Comparison of ENCODE assay signal across 9 cellular contexts in genomic region chr2:39728941-39729351, GRCh38. TPM values are rescaled to one million over a fixed set of nuclear protein-coding genes. Genes with fewer than 3 reads are reported as not detected.
DNase-seq lines count a peak whose midpoint lies in the region; ATAC-seq and TF ChIP-seq lines count a peak whose summit lies in the region.
"Had no signal": no experiment of that assay in that cellular context is flagged by ENCODE, and none has a peak within 500 bp of the region (broad histone marks: within the 10 kb centered on the region; RNA-seq: fewer than 3 reads in every experiment).

No MANE protein-coding gene starts in this region.

- peaks cover 2% of the 10 kb centered on the region for H3K36me3 Mint-ChIP-seq in Caco-2 (ENCODE audit: insufficient read depth, unreplicated experiment)
- H3K36me3 Mint-ChIP-seq in activated B cell treated with CpG ODN at 0.5 μM for 24 hours (ENCODE audit: low read depth) = peaks cover 11% of the 10 kb centered on the region
- H3K36me3 Mint-ChIP-seq in activated CD8-positive, alpha-beta memory T cell treated with anti-CD3 and anti-CD28 coated beads, Interleukin-2, amount 10 ng/mL, durations not matched to agents 7 days and 5 days = peaks cover 8% of the 10 kb centered on the region

- peak; percentile 75 to 86 for TF ChIP-seq CTCF in Caco-2 (IDR thresholded peaks at IDR 0.05; ENCODE audit: insufficient read depth in 1 of 2, low read depth in 1 of 2, low read length in 1 of 2, severe bottlenecking in 1 of 2, unreplicated experiment in 1 of 2)
- peak; percentile 58 for TF ChIP-seq CTCF in activated B cell treated with CpG ODN at 0.5 μM for 24 hours (IDR thresholded peaks at IDR 0.05)
- TF ChIP-seq CTCF in left ventricle myocardium inferior (IDR thresholded peaks at IDR 0.05; ENCODE audit: borderline replicate concordance) = peak; percentile 73

- H3K27ac Mint-ChIP-seq in Caco-2 (ENCODE audit: unreplicated experiment) = no peak overlapping the region
- no peak overlapping the region for H3K27ac Mint-ChIP-seq in activated B cell treated with CpG ODN at 0.5 μM for 24 hours
- no peak overlapping the region for H3K27ac Mint-ChIP-seq in activated CD8-positive, alpha-beta memory T cell treated with anti-CD3 and anti-CD28 coated beads, Interleukin-2, amount 10 ng/mL, durations not matched to agents 7 days and 5 days

- no peaks in the 10 kb centered on the region for H3K9me3 ChIP-seq in Caco-2
- H3K9me3 ChIP-seq in left ventricle myocardium inferior (replicated peaks) = no peaks in the 10 kb centered on the region

- H3K4me3 ChIP-seq in Caco-2 (ENCODE audit: low read depth, low read length) = no peak overlapping the region
- H3K4me3 ChIP-seq in left ventricle myocardium inferior = no peak overlapping the region
- H3K4me3 ChIP-seq: SK-N-MC had no signal

- H3K27me3 Mint-ChIP-seq in Caco-2 (ENCODE audit: insufficient read depth, unreplicated experiment) = no peaks in the 10 kb centered on the region
- no peaks in the 10 kb centered on the region for H3K27me3 Mint-ChIP-seq in activated B cell treated with CpG ODN at 0.5 μM for 24 hours
- H3K27me3 Mint-ChIP-seq in activated CD8-positive, alpha-beta memory T cell treated with anti-CD3 and anti-CD28 coated beads, Interleukin-2, amount 10 ng/mL, durations not matched to agents 7 days and 5 days = peaks cover 5% of the 10 kb centered on the region

- intact Hi-C loops in Caco-2 (cut with micrococcal nuclease; ENCODE audit: unreplicated experiment) = loop anchor here (5.0 kb wide), 1 partner anchor 87 kb away; no protein-coding TSS in a partner anchor
- intact Hi-C loops in activated B cell treated with CpG ODN at 0.5 μM for 24 hours (cut with micrococcal nuclease) = loop anchor here (1.0 kb wide), 1 partner anchor 670 kb away; no protein-coding TSS in a partner anchor
- intact Hi-C loops in left ventricle myocardium inferior (cut with micrococcal nuclease) = no loop called here

- CTCF ChIA-PET in Caco-2 (lab: Charles Lee) = interaction anchor here (1.6 kb wide), 1 partner anchor 135 kb away, joined by 10 read pairs; no protein-coding TSS in a partner anchor
- CTCF ChIA-PET in activated B cell treated with CpG ODN at 0.5 μM for 24 hours (lab: Charles Lee) = interaction anchor here (0.7 to 8.2 kb wide), 10 partner anchors 9 to 782 kb away, joined by 3 to 120 read pairs (median 8); no protein-coding TSS in a partner anchor
- CTCF ChIA-PET in activated CD8-positive, alpha-beta memory T cell treated with anti-CD3 and anti-CD28 coated beads, Interleukin-2, amount 10 ng/mL, durations not matched to agents 7 days and 5 days (lab: Charles Lee) = interaction anchor here (0.7 to 3.8 kb wide), 7 partner anchors 11 to 350 kb away, joined by 3 to 35 read pairs (median 4); no protein-coding TSS in a partner anchor

- H3K4me1 Mint-ChIP-seq in Caco-2 (ENCODE audit: low read depth, unreplicated experiment) = peaks cover 20% of the 10 kb centered on the region
- H3K4me1 Mint-ChIP-seq in activated B cell treated with CpG ODN at 0.5 μM for 24 hours = peaks cover 11% of the 10 kb centered on the region
- no peaks in the 10 kb centered on the region for H3K4me1 Mint-ChIP-seq in activated CD8-positive, alpha-beta memory T cell treated with anti-CD3 and anti-CD28 coated beads, Interleukin-2, amount 10 ng/mL, durations not matched to agents 7 days and 5 days

- no peak overlapping the region for H3K27ac ChIP-seq in left ventricle myocardium inferior (replicated peaks)
- H3K27ac ChIP-seq: SK-N-MC had no signal

- H3K4me3 Mint-ChIP-seq in Caco-2 (ENCODE audit: unreplicated experiment) (no peak overlapping the region), activated B cell treated with CpG ODN at 0.5 μM for 24 hours (no peak overlapping the region)
- H3K4me3 Mint-ChIP-seq in activated CD8-positive, alpha-beta memory T cell treated with anti-CD3 and anti-CD28 coated beads, Interleukin-2, amount 10 ng/mL, durations not matched to agents 7 days and 5 days = no peak overlapping the region

- H3K36me3 ChIP-seq in Caco-2 (ENCODE audit: control insufficient read depth, insufficient read depth, low read length) = no peaks in the 10 kb centered on the region; the same call in 1 of the 2 replicates
- peaks cover 9% of the 10 kb centered on the region for H3K36me3 ChIP-seq in left ventricle myocardium inferior

- POLR2A ChIA-PET in Caco-2 (lab: Charles Lee) = no interaction called here
- POLR2A ChIA-PET in activated B cell treated with CpG ODN at 0.5 μM for 24 hours (lab: Charles Lee) = no interaction called here

- BruUV-seq in Caco-2 (replicated peaks; lab: Mats Ljungman, UMichigan) = no TSS peak

- no peaks in the 10 kb centered on the region for H3K9me3 Mint-ChIP-seq in Caco-2 (ENCODE audit: unreplicated experiment)
- no peaks in the 10 kb centered on the region for H3K9me3 Mint-ChIP-seq in activated B cell treated with CpG ODN at 0.5 μM for 24 hours
- H3K9me3 Mint-ChIP-seq in activated CD8-positive, alpha-beta memory T cell treated with anti-CD3 and anti-CD28 coated beads, Interleukin-2, amount 10 ng/mL, durations not matched to agents 7 days and 5 days (ENCODE audit: low read depth) = no peaks in the 10 kb centered on the region

- H3K4me1 ChIP-seq in Caco-2 (peaks cover 26% of the 10 kb centered on the region), left ventricle myocardium inferior (peaks cover 26% of the 10 kb centered on the region)

- H3K27me3 ChIP-seq in Caco-2 (replicated peaks; ENCODE audit: control insufficient read depth, insufficient read depth, low read length) = no peaks in the 10 kb centered on the region
- no peaks in the 10 kb centered on the region for H3K27me3 ChIP-seq in left ventricle myocardium inferior (ENCODE audit: low read depth)

- peak; percentile 48 for ATAC-seq in GM19397 (IDR thresholded peaks at IDR 0.05; ENCODE audit: unreplicated experiment)
- no peak for ATAC-seq in activated B cell treated with CpG ODN at 0.5 μM for 24 hours (ENCODE audit: low read depth)
- no peak for ATAC-seq in activated CD8-positive, alpha-beta memory T cell treated with anti-CD3 and anti-CD28 coated beads, Interleukin-2, amount 10 ng/mL, durations not matched to agents 7 days and 5 days
- no peak for ATAC-seq in HG03095 (IDR thresholded peaks at IDR 0.05; ENCODE audit: unreplicated experiment)

- DNase-seq in Caco-2 (peak in 1 of 2 experiments; percentile 45), LHCN-M2 (ENCODE audit: low read depth) (peak; percentile 45), activated B cell treated with CpG ODN at 0.5 μM for 24 hours (no peak), left ventricle myocardium inferior (no peak)
- peak; percentile 21 for DNase-seq in stimulated activated CD4-positive, alpha-beta T cell treated with anti-CD3 and anti-CD28 coated beads, Interleukin-4, amount 100 ng/mL, for 24 hours
- DNase-seq in activated CD8-positive, alpha-beta memory T cell treated with anti-CD3 and anti-CD28 coated beads, Interleukin-2, amount 10 ng/mL, durations not matched to agents 7 days and 5 days = no peak

RNA-seq across cellular contexts. Expression of gene THUMPD2, which starts 50.1 kb away (rescaled TPM):
- total RNA-seq in Caco-2 (2022) (13.8 and 17.4 TPM in 2 replicates), LHCN-M2 (2014; rRNA removed) (10.5 and 14.0 TPM in 2 replicates), activated B cell treated with CpG ODN at 0.5 μM for 24 hours (13.2 and 14.1 TPM in 2 replicates), left ventricle myocardium inferior (5.9 TPM)
- polyA plus RNA-seq in LHCN-M2 (2012) = 5.6 TPM
- 10 to 100 TPM; 16.0 to 20.8 TPM for total RNA-seq in activated CD8-positive, alpha-beta memory T cell treated with anti-CD3 and anti-CD28 coated beads, Interleukin-2, amount 10 ng/mL, durations not matched to agents 7 days and 5 days

Comparison
In these comparisons a context has a peak if more than half of its experiments do, and no peak if none do; other contexts are left out.
1. DNase-seq: peak in LHCN-M2 (single experiment) and stimulated activated CD4-positive, alpha-beta T cell treated with anti-CD3 and anti-CD28 coated beads, Interleukin-4, amount 100 ng/mL, for 24 hours (single experiment); none in activated B cell treated with CpG ODN at 0.5 μM for 24 hours (single experiment), left ventricle myocardium inferior (single experiment) and activated CD8-positive, alpha-beta memory T cell treated with anti-CD3 and anti-CD28 coated beads, Interleukin-2, amount 10 ng/mL, durations not matched to agents 7 days and 5 days (single experiment).
2. Peak in every context shown above with its lines, with median percentiles within 50 percentile points of each other: CTCF ChIP-seq.